32 cellular contexts compared by ENCODE assay signal in the genomic region with DNA sequence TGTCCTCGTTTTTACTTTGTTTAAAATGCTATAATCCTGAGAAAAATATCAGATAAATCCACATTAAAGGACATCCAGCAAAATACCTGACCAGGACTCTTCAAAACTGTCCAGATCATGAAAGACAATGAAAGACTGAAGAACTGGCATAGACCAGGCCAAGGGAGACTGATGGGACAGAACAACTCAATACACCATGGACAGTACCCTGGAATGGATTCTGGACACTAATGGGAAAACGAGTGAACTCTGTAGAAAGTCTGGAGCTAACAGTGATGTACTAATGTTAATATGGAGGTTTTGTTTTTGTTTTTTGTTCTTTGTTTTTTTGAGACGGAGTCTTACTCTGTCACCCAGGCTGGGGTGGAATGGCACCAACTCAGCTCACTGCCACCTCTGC.
"Had no signal": no experiment of that assay in that cellular context is flagged by ENCODE, and none has a peak within 500 bp of the region (broad histone marks: within the 10 kb centered on the region; RNA-seq: fewer than 3 reads in every experiment).

No MANE protein-coding gene starts in this region.

- H3K27me3 Mint-ChIP-seq: activated CD4-positive, alpha-beta memory T cell treated with anti-CD3 and anti-CD28 coated beads for 36 hours; activated naive CD4-positive, alpha-beta T cell treated with anti-CD3 and anti-CD28 coated beads, Interleukin-2, amount 50 U/mL, for 24 hours; activated naive CD8-positive, alpha-beta T cell treated with anti-CD3 and anti-CD28 coated beads for 36 hours; activated naive CD8-positive, alpha-beta T cell treated with anti-CD3 and anti-CD28 coated beads, Interleukin-2, amount 50 U/mL, for 24 hours had no signal

- H3K9me3 ChIP-seq: adrenal gland, body of pancreas, colonic mucosa had no signal

- ATAC-seq: activated CD4-positive, CD25-positive, alpha-beta regulatory T cell treated with anti-CD3 and anti-CD28 coated beads, Interleukin-2, amount 50 U/mL, for 24 hours; activated CD8-positive, alpha-beta memory T cell treated with anti-CD3 and anti-CD28 coated beads, Interleukin-2, amount 10 ng/mL, durations not matched to agents 7 days and 5 days; activated CD8-positive, alpha-beta T cell treated with anti-CD3 and anti-CD28 coated beads, Interleukin-2, amount 10 ng/mL, durations not matched to agents 7 days and 5 days; activated naive CD8-positive, alpha-beta T cell treated with anti-CD3 and anti-CD28 coated beads, Interleukin-2, amount 50 U/mL, for 24 hours; body of pancreas; WTC11 had no signal

- H3K36me3 ChIP-seq: adrenal gland, colonic mucosa had no signal

- H3K4me1 Mint-ChIP-seq: activated CD8-positive, alpha-beta memory T cell treated with anti-CD3 and anti-CD28 coated beads, Interleukin-2, amount 10 ng/mL, durations not matched to agents 7 days and 5 days; activated naive CD4-positive, alpha-beta T cell treated with anti-CD3 and anti-CD28 coated beads, Interleukin-2, amount 50 U/mL, for 24 hours; activated naive CD8-positive, alpha-beta T cell treated with anti-CD3 and anti-CD28 coated beads for 36 hours; WTC11 had no signal

- H3K36me3 Mint-ChIP-seq: activated CD8-positive, alpha-beta memory T cell treated with anti-CD3 and anti-CD28 coated beads, Interleukin-2, amount 10 ng/mL, durations not matched to agents 7 days and 5 days; activated naive CD4-positive, alpha-beta T cell treated with anti-CD3 and anti-CD28 coated beads, Interleukin-2, amount 50 U/mL, for 24 hours had no signal

- DNase-seq: activated CD4-positive, alpha-beta memory T cell treated with anti-CD3 and anti-CD28 coated beads for 36 hours; activated CD4-positive, alpha-beta T cell treated with anti-CD3 and anti-CD28 coated beads for 48 hours; activated CD4-positive, alpha-beta T cell treated with anti-CD3 and anti-CD28 coated beads, Interleukin-2, amount 50 U/mL, for 1 hour; activated CD8-positive, alpha-beta memory T cell treated with anti-CD3 and anti-CD28 coated beads, Interleukin-2, amount 10 ng/mL, durations not matched to agents 7 days and 5 days; activated CD8-positive, alpha-beta memory T cell treated with anti-CD3 and anti-CD28 coated beads, Interleukin-2, amount 50 U/mL, for 4 hours; activated CD8-positive, alpha-beta T cell treated with anti-CD3 and anti-CD28 coated beads, Interleukin-2, amount 10 ng/mL, durations not matched to agents 7 days and 5 days; activated effector memory CD4-positive, alpha-beta T cell treated with anti-CD3 and anti-CD28 coated beads, Interleukin-2, amount 50 U/mL, for 16 hours; activated naive CD4-positive, alpha-beta T cell treated with anti-CD3 and anti-CD28 coated beads for 36 hours; activated naive CD8-positive, alpha-beta T cell treated with anti-CD3 and anti-CD28 coated beads for 36 hours; activated naive CD8-positive, alpha-beta T cell treated with anti-CD3 and anti-CD28 coated beads, Interleukin-2, amount 50 U/mL, for 24 hours; activated T-cell treated with anti-CD3 and anti-CD28 coated beads, Interleukin-2, amount 50 U/mL, for 1 hour; activated T-cell treated with anti-CD3 and anti-CD28 coated beads, Interleukin-2, amount 50 U/mL, for 48 hours; amygdala; aorta; body of pancreas; caudate nucleus; cerebellar nuclear complex; colonic mucosa; effector CD8-positive, alpha-beta T cell; foreskin fibroblast; head of caudate nucleus; T-helper 2 cell had no signal

- H3K9me3 Mint-ChIP-seq: activated CD4-positive, alpha-beta memory T cell treated with anti-CD3 and anti-CD28 coated beads for 36 hours; activated naive CD4-positive, alpha-beta T cell treated with anti-CD3 and anti-CD28 coated beads, Interleukin-2, amount 50 U/mL, for 24 hours had no signal

- H3K4me1 ChIP-seq: adrenal gland, body of pancreas, colonic mucosa had no signal

- H3K4me3 ChIP-seq: adrenal gland, body of pancreas, colonic mucosa had no signal

- H3K27ac ChIP-seq: adrenal gland, body of pancreas, colonic mucosa, epithelial cell of prostate had no signal

- FAIRE-seq: endometrium, endothelial cell of umbilical vein, frontal cortex had no signal

- H3K4me3 Mint-ChIP-seq: activated CD4-positive, alpha-beta memory T cell treated with anti-CD3 and anti-CD28 coated beads for 36 hours; activated CD8-positive, alpha-beta memory T cell treated with anti-CD3 and anti-CD28 coated beads, Interleukin-2, amount 10 ng/mL, durations not matched to agents 7 days and 5 days; activated CD8-positive, alpha-beta T cell treated with anti-CD3 and anti-CD28 coated beads, Interleukin-2, amount 10 ng/mL, durations not matched to agents 7 days and 5 days; activated naive CD4-positive, alpha-beta T cell treated with anti-CD3 and anti-CD28 coated beads for 36 hours; activated naive CD4-positive, alpha-beta T cell treated with anti-CD3 and anti-CD28 coated beads, Interleukin-2, amount 50 U/mL, for 24 hours; activated naive CD8-positive, alpha-beta T cell treated with anti-CD3 and anti-CD28 coated beads for 36 hours; activated naive CD8-positive, alpha-beta T cell treated with anti-CD3 and anti-CD28 coated beads, Interleukin-2, amount 50 U/mL, for 24 hours; activated T-helper 1 cell treated with anti-CD3 and anti-CD28 coated beads, Interleukin-12 subunit alpha, Interleukin-12 subunit beta, Interleukin-2, Interleukin-4 antibody, amounts not matched to agents 30 ng/mL and 10 ng/mL and 1 ng/mL, durations not matched to agents 14 hours and 24 hours and 36 hours; WTC11 had no signal

- H3K27ac Mint-ChIP-seq: activated CD4-positive, alpha-beta memory T cell treated with anti-CD3 and anti-CD28 coated beads for 36 hours; activated CD8-positive, alpha-beta memory T cell treated with anti-CD3 and anti-CD28 coated beads, Interleukin-2, amount 10 ng/mL, durations not matched to agents 7 days and 5 days; activated CD8-positive, alpha-beta T cell treated with anti-CD3 and anti-CD28 coated beads, Interleukin-2, amount 10 ng/mL, durations not matched to agents 7 days and 5 days; activated naive CD4-positive, alpha-beta T cell treated with anti-CD3 and anti-CD28 coated beads for 36 hours; activated naive CD4-positive, alpha-beta T cell treated with anti-CD3 and anti-CD28 coated beads, Interleukin-2, amount 50 U/mL, for 24 hours; activated naive CD8-positive, alpha-beta T cell treated with anti-CD3 and anti-CD28 coated beads for 36 hours; activated naive CD8-positive, alpha-beta T cell treated with anti-CD3 and anti-CD28 coated beads, Interleukin-2, amount 50 U/mL, for 24 hours; activated T-helper 1 cell treated with anti-CD3 and anti-CD28 coated beads, Interleukin-12 subunit alpha, Interleukin-12 subunit beta, Interleukin-2, Interleukin-4 antibody, amounts not matched to agents 30 ng/mL and 10 ng/mL and 1 ng/mL, durations not matched to agents 14 hours and 24 hours and 36 hours; activated T-helper 2 cell treated with anti-CD3 and anti-CD28 coated beads, Interferon-gamma antibody, Interleukin-2, Interleukin-4, amounts not matched to agents 10 μg/mL and 5 μg/mL and 100 μg/mL, durations not matched to agents 14 hours and 24 hours and 36 hours; WTC11 had no signal
